In genomic region chr7:154620307-154620706, GRCh38 we compare ENCODE assay signal across 23 cellular contexts.
"Had no signal": no experiment of that assay in that cellular context is flagged by ENCODE, and none has a peak within 500 bp of the region (broad histone marks: within the 10 kb centered on the region; RNA-seq: fewer than 3 reads in every experiment).

No MANE protein-coding gene starts in this region.

- DNase-seq: head of caudate nucleus; hypothalamus; kidney glomerular epithelial cell; left cardiac atrium; left lung; lower lobe of right lung; mammary epithelial cell; mesendoderm; mucosa of descending colon; naive thymus-derived CD4-positive, alpha-beta T cell; ovary; posterior cingulate gyrus; retina; right cardiac atrium; stimulated activated CD4-positive, alpha-beta T cell treated with anti-CD3 and anti-CD28 coated beads, Interleukin-12 subunit alpha, Interleukin-12 subunit beta, amount 100 ng/mL, for 4 hours; stimulated activated CD4-positive, alpha-beta T cell treated with anti-CD3 and anti-CD28 coated beads, Interleukin-15, amount 100 ng/mL, for 24 hours; stimulated activated CD4-positive, alpha-beta T cell treated with anti-CD3 and anti-CD28 coated beads, Interleukin-2, amount 100 ng/mL, for 24 hours; stimulated activated CD4-positive, alpha-beta T cell treated with anti-CD3 and anti-CD28 coated beads, Interleukin-4, amount 100 ng/mL, for 1 hour; stimulated activated naive CD4-positive, alpha-beta T cell; uterus had no signal

- ATAC-seq: left cardiac atrium; left lung; lower lobe of right lung; mucosa of descending colon; naive thymus-derived CD4-positive, alpha-beta T cell; natural killer cell treated with Interleukin-12 subunit alpha and Interleukin-12 subunit beta and Interleukin-15 and Interleukin-18, amount 100 ng/mL, for 72 hours; right cardiac atrium; sciatic nerve; stimulated activated effector memory CD8-positive, alpha-beta T cell treated with anti-CD3 and anti-CD28 coated beads, Interleukin-12 subunit alpha, Interleukin-12 subunit beta, amount 100 ng/mL, for 72 hours had no signal
